ENCODE assay signal across 1 cellular context in the genomic region with DNA sequence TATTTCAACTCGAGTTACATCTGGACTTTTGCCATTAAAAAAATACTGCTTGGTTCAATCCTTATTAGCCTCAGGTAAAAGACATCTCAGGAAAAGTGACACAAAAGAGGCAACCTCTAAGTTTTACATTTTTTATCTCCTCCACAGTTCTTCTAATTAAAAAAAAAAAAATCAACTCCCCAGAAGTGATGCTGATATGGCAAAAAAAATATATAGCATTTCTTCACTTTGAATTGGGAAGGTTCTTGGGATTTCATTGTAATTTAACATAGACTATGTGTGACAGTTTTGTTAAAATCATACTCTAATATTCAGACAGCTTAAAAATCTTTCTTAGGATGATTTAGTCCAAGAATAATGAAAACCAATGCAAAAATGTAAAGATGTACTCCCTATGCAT.
TF ChIP-seq lines count a peak whose summit lies in the region.

No MANE protein-coding gene starts in this region.

TF ChIP-seq in K562, 482 proteins besides CTCF, POLR2A, EP300 and RAD21 (continued from another document):
- TF ChIP-seq, protein P1, sequence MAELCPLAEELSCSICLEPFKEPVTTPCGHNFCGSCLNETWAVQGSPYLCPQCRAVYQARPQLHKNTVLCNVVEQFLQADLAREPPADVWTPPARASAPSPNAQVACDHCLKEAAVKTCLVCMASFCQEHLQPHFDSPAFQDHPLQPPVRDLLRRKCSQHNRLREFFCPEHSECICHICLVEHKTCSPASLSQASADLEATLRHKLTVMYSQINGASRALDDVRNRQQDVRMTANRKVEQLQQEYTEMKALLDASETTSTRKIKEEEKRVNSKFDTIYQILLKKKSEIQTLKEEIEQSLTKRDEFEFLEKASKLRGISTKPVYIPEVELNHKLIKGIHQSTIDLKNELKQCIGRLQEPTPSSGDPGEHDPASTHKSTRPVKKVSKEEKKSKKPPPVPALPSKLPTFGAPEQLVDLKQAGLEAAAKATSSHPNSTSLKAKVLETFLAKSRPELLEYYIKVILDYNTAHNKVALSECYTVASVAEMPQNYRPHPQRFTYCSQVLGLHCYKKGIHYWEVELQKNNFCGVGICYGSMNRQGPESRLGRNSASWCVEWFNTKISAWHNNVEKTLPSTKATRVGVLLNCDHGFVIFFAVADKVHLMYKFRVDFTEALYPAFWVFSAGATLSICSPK (IDR thresholded peaks at IDR 0.05; ENCODE audit: borderline replicate concordance) = no peak
- TF ChIP-seq PHF21A (IDR thresholded peaks at IDR 0.05; ENCODE audit: borderline replicate concordance, low read depth) (no peak), C11orf30 (IDR thresholded peaks at IDR 0.05; ENCODE audit: low read depth) (peak; percentile 59; the same call in 1 of the 2 replicates)
